Comparison of ENCODE assay signal across 14 cellular contexts in the genomic region with DNA sequence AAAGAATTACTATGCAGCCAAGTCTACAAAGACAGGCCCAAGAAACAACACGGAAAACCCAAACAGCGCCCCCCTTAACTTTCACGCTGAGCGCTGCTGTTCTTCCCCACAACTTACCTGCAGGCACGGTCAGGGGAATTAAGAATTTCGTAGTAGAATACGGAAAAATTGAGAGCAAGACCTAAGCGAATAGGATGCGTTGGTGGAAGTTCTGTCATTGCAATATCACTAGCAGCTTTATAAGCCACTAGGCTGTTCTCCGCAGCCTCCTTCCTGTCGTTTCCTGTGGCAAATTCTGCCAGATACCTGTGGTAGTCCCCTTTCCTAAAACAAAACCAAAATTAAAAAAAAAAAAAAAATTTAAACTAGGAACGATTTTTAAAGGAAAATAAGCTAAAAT. TPM values are rescaled to one million over a fixed set of nuclear protein-coding genes. Genes with fewer than 3 reads are reported as not detected.
DNase-seq lines count a peak whose midpoint lies in the region; ATAC-seq and TF ChIP-seq lines count a peak whose summit lies in the region.
"Had no signal": no experiment of that assay in that cellular context is flagged by ENCODE, and none has a peak within 500 bp of the region (broad histone marks: within the 10 kb centered on the region; RNA-seq: fewer than 3 reads in every experiment).

No MANE protein-coding gene starts in this region.

- H3K36me3 ChIP-seq in endodermal cell (ENCODE audit: control insufficient read depth, insufficient read depth, low read length) (peaks cover 86% of the 10 kb centered on the region), suprapubic skin (peaks cover 62% of the 10 kb centered on the region)

- peaks cover 49% of the 10 kb centered on the region for H3K36me3 Mint-ChIP-seq in activated CD4-positive, alpha-beta T cell treated with anti-CD3 and anti-CD28 coated beads, Interleukin-2, amount 10 ng/mL, durations not matched to agents 24 days and 14 days (ENCODE audit: low read depth)
- H3K36me3 Mint-ChIP-seq in activated B cell treated with CpG ODN at 0.5 μM for 24 hours (ENCODE audit: low read depth), result peaks cover 66% of the 10 kb centered on the region
- peaks cover 65% of the 10 kb centered on the region for H3K36me3 Mint-ChIP-seq in endodermal cell (ENCODE audit: low read depth)
- H3K36me3 Mint-ChIP-seq in stimulated activated naive B cell treated with anti-CD40 and anti-IgM and Interleukin-4, amounts not matched to agents 10 μg/mL and 1 μg/mL and 100 μg/mL, for 72 hours, result peaks cover 34 to 57% of the 10 kb centered on the region in 2 donors

- H3K4me1 Mint-ChIP-seq in activated CD4-positive, alpha-beta T cell treated with anti-CD3 and anti-CD28 coated beads, Interleukin-2, amount 10 ng/mL, durations not matched to agents 24 days and 14 days, result peaks cover 36% of the 10 kb centered on the region
- H3K4me1 Mint-ChIP-seq in activated B cell treated with CpG ODN at 0.5 μM for 24 hours (peaks cover 48% of the 10 kb centered on the region), endodermal cell (no peaks in the 10 kb centered on the region)
- H3K4me1 Mint-ChIP-seq in stimulated activated naive B cell treated with anti-CD40 and anti-IgM and Interleukin-4, amounts not matched to agents 10 μg/mL and 1 μg/mL and 100 μg/mL, for 72 hours, result peaks cover 31 to 45% of the 10 kb centered on the region in 2 donors

- no peaks in the 10 kb centered on the region for H3K9me3 Mint-ChIP-seq in activated CD4-positive, alpha-beta T cell treated with anti-CD3 and anti-CD28 coated beads, Interleukin-2, amount 10 ng/mL, durations not matched to agents 24 days and 14 days
- no peaks in the 10 kb centered on the region for H3K9me3 Mint-ChIP-seq in activated B cell treated with CpG ODN at 0.5 μM for 24 hours
- no peaks in the 10 kb centered on the region for H3K9me3 Mint-ChIP-seq in endodermal cell
- H3K9me3 Mint-ChIP-seq in stimulated activated naive B cell treated with anti-CD40 and anti-IgM and Interleukin-4, amounts not matched to agents 10 μg/mL and 1 μg/mL and 100 μg/mL, for 72 hours, result peaks cover 0 to 1% of the 10 kb centered on the region in 2 donors

- H3K9me3 ChIP-seq in endodermal cell (ENCODE audit: control insufficient read depth, low read length) (no peaks in the 10 kb centered on the region), suprapubic skin (no peaks in the 10 kb centered on the region)
- H3K9me3 ChIP-seq: HAP-1 had no signal

- CTCF ChIA-PET in activated B cell treated with CpG ODN at 0.5 μM for 24 hours (lab: Charles Lee), result interaction anchor here (1.0 to 2.7 kb wide), 5 partner anchors 10 to 269 kb away, joined by 4 to 21 read pairs (median 11); a partner anchor contains a TSS

- no peaks in the 10 kb centered on the region for H3K4me1 ChIP-seq in endodermal cell (ENCODE audit: control insufficient read depth, insufficient read depth, low read length)
- H3K4me1 ChIP-seq in suprapubic skin, result peaks cover 51% of the 10 kb centered on the region

- intact Hi-C loops in activated CD4-positive, alpha-beta T cell treated with anti-CD3 and anti-CD28 coated beads, Interleukin-2, amount 10 ng/mL, durations not matched to agents 24 days and 14 days (cut with micrococcal nuclease), result no loop called here
- intact Hi-C loops in activated B cell treated with CpG ODN at 0.5 μM for 24 hours (cut with micrococcal nuclease), result loop anchor here (5.0 kb wide), 1 partner anchor 36 kb away; no protein-coding TSS in a partner anchor

- ATAC-seq in activated B cell treated with CpG ODN at 0.5 μM for 24 hours (ENCODE audit: low read depth), result no peak
- no peak for ATAC-seq in stimulated activated naive B cell treated with anti-CD40 and anti-IgM and Interleukin-4, amounts not matched to agents 10 μg/mL and 1 μg/mL and 100 μg/mL, for 72 hours (replicated peaks)
- no peak for ATAC-seq in HG03135 (IDR thresholded peaks at IDR 0.05; ENCODE audit: unreplicated experiment)

- peak; percentile 73 for DNase-seq in activated CD4-positive, alpha-beta T cell treated with anti-CD3 and anti-CD28 coated beads, Interleukin-2, amount 10 ng/mL, durations not matched to agents 24 days and 14 days
- DNase-seq in activated CD4-positive, alpha-beta T cell treated with anti-CD3 and anti-CD28 coated beads for 1 hour, result no peak
- DNase-seq in activated B cell treated with CpG ODN at 0.5 μM for 24 hours (no peak), endodermal cell (no peak), suprapubic skin (ENCODE audit: low spot score in 2 of 2) (no peak), NCI-H1694 (lab: John Stamatoyannopoulos, UW) (no peak)
- no peak for DNase-seq in stimulated activated naive B cell treated with anti-CD40 and anti-IgM and Interleukin-4, amounts not matched to agents 10 μg/mL and 1 μg/mL and 100 μg/mL, for 72 hours
- DNase-seq: ACHN; DMS79 treated with DMSO at 0.1 percent for 48 hours; left ventricle myocardium superior; NCI-H2029 treated with DMSO at 0.1 percent for 48 hours; NK-92 treated with Interleukin-12 subunit alpha and Interleukin-12 subunit beta, amount 100 ng/mL, for 24 hours had no signal

- WGBS in endodermal cell (ENCODE audit: insufficient coverage in 1 of 2, insufficient read length in 1 of 2), 2 experiments, result 96% methylated on average over 11 of the region's 12 CpGs; no CpG with 5 or more reads in 1 of the 2 experiments
- WGBS in suprapubic skin, result 74% methylated on average over 12 of the region's 12 CpGs

- peak overlapping the region; percentile 71 for H3K4me3 Mint-ChIP-seq in activated CD4-positive, alpha-beta T cell treated with anti-CD3 and anti-CD28 coated beads, Interleukin-2, amount 10 ng/mL, durations not matched to agents 24 days and 14 days
- H3K4me3 Mint-ChIP-seq in activated B cell treated with CpG ODN at 0.5 μM for 24 hours (no peak overlapping the region), endodermal cell (no peak overlapping the region)
- H3K4me3 Mint-ChIP-seq in stimulated activated naive B cell treated with anti-CD40 and anti-IgM and Interleukin-4, amounts not matched to agents 10 μg/mL and 1 μg/mL and 100 μg/mL, for 72 hours, result no peak overlapping the region

- H3K9ac ChIP-seq in endodermal cell (ENCODE audit: extremely low read depth, low read length, poor library complexity, severe bottlenecking), result no peak overlapping the region

- TF ChIP-seq CTCF in activated B cell treated with CpG ODN at 0.5 μM for 24 hours (IDR thresholded peaks at IDR 0.05) (no peak), endodermal cell (conservative IDR thresholded peaks at IDR 0.05) (peak; percentile 28), suprapubic skin (IDR thresholded peaks at IDR 0.05) (no peak)

- H3K27me3 ChIP-seq in endodermal cell (ENCODE audit: control insufficient read depth, insufficient read depth, low read length, poor library complexity, severe bottlenecking) (no peaks in the 10 kb centered on the region), suprapubic skin (no peaks in the 10 kb centered on the region)

- H3K27ac ChIP-seq in endodermal cell (ENCODE audit: low read depth, low read length) (no peak overlapping the region), suprapubic skin (no peak overlapping the region)

- POLR2A ChIA-PET in activated B cell treated with CpG ODN at 0.5 μM for 24 hours (lab: Charles Lee), result interaction anchor here (1.8 to 2.3 kb wide), 2 partner anchors 39 to 155 kb away, joined by 17 to 33 read pairs; a partner anchor contains a TSS

- H3K4me3 ChIP-seq in endodermal cell (ENCODE audit: low read length), result no peak overlapping the region
- H3K4me3 ChIP-seq in suprapubic skin, result no peak overlapping the region
- H3K4me3 ChIP-seq: HAP-1 had no signal

- peak overlapping the region; percentile 81 for H3K27ac Mint-ChIP-seq in activated CD4-positive, alpha-beta T cell treated with anti-CD3 and anti-CD28 coated beads, Interleukin-2, amount 10 ng/mL, durations not matched to agents 24 days and 14 days
- peak overlapping the region; percentile 2 for H3K27ac Mint-ChIP-seq in activated B cell treated with CpG ODN at 0.5 μM for 24 hours
- peak overlapping the region; percentile 7 for H3K27ac Mint-ChIP-seq in endodermal cell
- peak overlapping the region; percentile 31 for H3K27ac Mint-ChIP-seq in stimulated activated naive B cell treated with anti-CD40 and anti-IgM and Interleukin-4, amounts not matched to agents 10 μg/mL and 1 μg/mL and 100 μg/mL, for 72 hours

- H3K27me3 Mint-ChIP-seq in activated CD4-positive, alpha-beta T cell treated with anti-CD3 and anti-CD28 coated beads, Interleukin-2, amount 10 ng/mL, durations not matched to agents 24 days and 14 days, result no peaks in the 10 kb centered on the region
- H3K27me3 Mint-ChIP-seq in activated B cell treated with CpG ODN at 0.5 μM for 24 hours, result no peaks in the 10 kb centered on the region
- no peaks in the 10 kb centered on the region for H3K27me3 Mint-ChIP-seq in endodermal cell (ENCODE audit: insufficient read depth)
- no peaks in the 10 kb centered on the region for H3K27me3 Mint-ChIP-seq in stimulated activated naive B cell treated with anti-CD40 and anti-IgM and Interleukin-4, amounts not matched to agents 10 μg/mL and 1 μg/mL and 100 μg/mL, for 72 hours

- no peak for TF ChIP-seq POLR2A in suprapubic skin (IDR thresholded peaks at IDR 0.05)

- TF ChIP-seq EP300 in suprapubic skin (IDR thresholded peaks at IDR 0.05), result no peak

RNA-seq across cellular contexts. Expression of a gene that starts 39.0 kb away (rescaled TPM):
- total RNA-seq in activated CD4-positive, alpha-beta T cell treated with anti-CD3 and anti-CD28 coated beads, Interleukin-2, amount 10 ng/mL, durations not matched to agents 24 days and 14 days, result 493 and 504 TPM in 2 replicates
- total RNA-seq in activated B cell treated with CpG ODN at 0.5 μM for 24 hours (253 and 263 TPM in 2 replicates), endodermal cell (1,000 to 10,000 TPM; 1,225 to 1,349 TPM), suprapubic skin (100 to 1,000 TPM; 467 to 572 (median 520) TPM)
- polyA plus RNA-seq in endodermal cell (2013, experiment 1 of 2), result 1,001 TPM
- 1,057 TPM for polyA plus RNA-seq in endodermal cell (2013, experiment 2 of 2)

Comparison
In these comparisons a context has a peak if more than half of its experiments do, and no peak if none do; other contexts are left out.
1. H3K27ac Mint-ChIP-seq: peak in every context shown above with its lines; median percentile 81 in activated CD4-positive, alpha-beta T cell treated with anti-CD3 and anti-CD28 coated beads, Interleukin-2, amount 10 ng/mL, durations not matched to agents 24 days and 14 days; 31 in stimulated activated naive B cell treated with anti-CD40 and anti-IgM and Interleukin-4, amounts not matched to agents 10 μg/mL and 1 μg/mL and 100 μg/mL, for 72 hours; 7 in endodermal cell; 2 in activated B cell treated with CpG ODN at 0.5 μM for 24 hours.